16 cellular contexts compared by ENCODE assay signal in the genomic region with DNA sequence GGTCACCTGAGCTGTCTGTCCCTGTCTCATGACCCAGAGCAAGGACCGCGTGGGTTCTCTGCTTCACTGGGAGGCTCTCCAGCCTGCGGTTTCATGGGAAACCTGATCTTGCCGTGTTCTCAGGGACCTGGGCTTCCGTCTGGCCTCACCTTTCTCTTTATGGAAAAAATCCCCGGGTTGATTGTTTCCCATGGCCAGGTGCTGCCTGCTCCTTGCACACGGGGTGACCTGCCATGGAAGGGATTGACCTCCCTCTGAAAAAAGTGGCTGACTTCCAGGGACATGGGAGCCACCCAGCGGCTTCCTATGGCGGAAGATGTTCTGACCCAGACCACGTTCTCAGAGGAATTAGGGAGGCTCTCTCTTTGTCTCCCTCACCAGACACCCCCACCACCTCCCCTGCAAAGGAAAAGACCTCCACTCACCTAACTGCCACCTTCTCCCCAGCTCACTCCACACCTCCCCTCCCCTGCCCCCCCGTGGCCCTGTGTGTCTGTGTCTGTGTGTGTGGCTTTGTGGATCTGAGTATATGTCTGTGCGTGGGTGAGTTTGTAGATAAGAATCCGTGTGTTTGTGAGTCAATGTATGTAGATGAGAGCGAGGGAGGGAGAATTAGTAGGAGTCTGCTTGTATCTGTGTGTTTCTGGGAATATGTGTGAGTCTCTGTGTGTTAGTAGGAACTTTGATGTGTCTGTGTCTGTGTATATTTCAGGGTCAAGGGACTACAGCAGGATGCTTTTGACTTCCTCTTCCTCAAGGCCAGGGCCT.
"Had no signal": no experiment of that assay in that cellular context is flagged by ENCODE, and none has a peak within 500 bp of the region (broad histone marks: within the 10 kb centered on the region; RNA-seq: fewer than 3 reads in every experiment).

No MANE protein-coding gene starts in this region.

- H3K4me1 ChIP-seq: breast epithelium, left lung had no signal

- ATAC-seq: activated CD4-positive, CD25-positive, alpha-beta regulatory T cell treated with anti-CD3 and anti-CD28 coated beads, Interleukin-2, amount 50 U/mL, for 24 hours; activated CD8-positive, alpha-beta T cell treated with anti-CD3 and anti-CD28 coated beads, Interleukin-2, amount 10 ng/mL, durations not matched to agents 7 days and 5 days; natural killer cell treated with Interleukin-12 subunit alpha and Interleukin-12 subunit beta and Interleukin-15 and Interleukin-18, amount 100 ng/mL, for 72 hours had no signal

- H3K4me3 ChIP-seq: breast epithelium, dorsolateral prefrontal cortex, esophagus muscularis mucosa, left lung, tibial nerve had no signal

- H3K36me3 ChIP-seq: breast epithelium, left lung, tibial nerve had no signal

- FAIRE-seq: endometrium had no signal

- DNase-seq: activated CD8-positive, alpha-beta memory T cell treated with anti-CD3 and anti-CD28 coated beads, Interleukin-2, amount 50 U/mL, for 48 hours; activated CD8-positive, alpha-beta T cell treated with anti-CD3 and anti-CD28 coated beads, Interleukin-2, amount 10 ng/mL, durations not matched to agents 7 days and 5 days; activated effector memory CD4-positive, alpha-beta T cell treated with anti-CD3 and anti-CD28 coated beads, Interleukin-2, amount 50 U/mL, for 16 hours; activated naive CD8-positive, alpha-beta T cell treated with anti-CD3 and anti-CD28 coated beads for 36 hours; dorsolateral prefrontal cortex; foreskin fibroblast; head of caudate nucleus; left lung; SIG-M5; stimulated activated CD4-positive, alpha-beta T cell treated with anti-CD3 and anti-CD28 coated beads, Interleukin-4, amount 100 ng/mL, for 4 hours had no signal

- H3K27me3 ChIP-seq: breast epithelium, esophagus muscularis mucosa, left lung, tibial nerve had no signal

- H3K27ac ChIP-seq: dorsolateral prefrontal cortex, left lung, tibial nerve had no signal

- H3K9me3 ChIP-seq: esophagus muscularis mucosa, left lung had no signal
